In the genomic region with DNA sequence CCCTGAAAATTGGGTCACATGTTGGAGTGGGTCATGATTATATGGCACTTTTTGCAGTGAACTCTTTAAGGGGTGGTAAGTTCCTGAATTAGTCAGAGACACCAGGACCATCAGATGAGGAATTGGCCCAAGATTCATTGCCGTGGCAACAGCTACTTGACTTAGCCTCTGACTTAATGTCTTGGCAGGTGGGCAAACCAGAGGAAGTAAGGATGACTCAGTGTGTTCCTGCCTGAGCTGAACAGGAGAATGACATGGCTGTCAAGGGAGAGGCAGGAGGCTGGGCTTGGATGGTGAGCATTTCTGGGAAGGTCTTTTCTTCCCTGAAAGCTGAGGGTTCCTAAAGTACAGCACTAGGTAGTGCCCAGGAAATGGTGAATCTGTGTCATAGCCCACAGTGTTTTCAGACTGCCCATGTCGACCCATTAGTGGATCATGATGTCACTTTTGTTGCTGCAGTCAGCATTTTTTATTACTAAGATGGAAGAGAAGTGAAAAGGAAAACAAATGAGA, we compare ENCODE assay signal across 8 cellular contexts.
DNase-seq lines count a peak whose midpoint lies in the region; ATAC-seq, FAIRE-seq and TF ChIP-seq lines count a peak whose summit lies in the region.

No MANE protein-coding gene starts in this region.

- CTCF ChIA-PET in HEK293 (lab: Yijun Ruan, JAX): no interaction called here
- CTCF ChIA-PET in activated CD8-positive, alpha-beta memory T cell treated with anti-CD3 and anti-CD28 coated beads, Interleukin-2, amount 10 ng/mL, durations not matched to agents 7 days and 5 days (lab: Charles Lee): interaction anchor here (0.5 kb wide), 1 partner anchor 223 kb away, joined by 4 read pairs; no protein-coding TSS in a partner anchor

- TF ChIP-seq CTCF in AG10803 (conservative IDR thresholded peaks at IDR 0.05; ENCODE audit: low read length) (no peak), HEK293 (tag by site-specific recombination; IDR thresholded peaks at IDR 0.05) (no peak), left ventricle myocardium inferior (IDR thresholded peaks at IDR 0.05; ENCODE audit: borderline replicate concordance) (no peak)

- POLR2A ChIA-PET in HEK293 (lab: Yijun Ruan, JAX): no interaction called here

- H3K27me3 Mint-ChIP-seq in activated CD8-positive, alpha-beta memory T cell treated with anti-CD3 and anti-CD28 coated beads, Interleukin-2, amount 10 ng/mL, durations not matched to agents 7 days and 5 days: no peaks in the 10 kb centered on the region
- no peaks in the 10 kb centered on the region for H3K27me3 Mint-ChIP-seq in stimulated activated naive CD8-positive, alpha-beta T cell treated with anti-CD3 and anti-CD28 coated beads, Interleukin-15, Interleukin-2, amounts not matched to agents 100 ng/mL and 50 ng/mL, for 24 hours

- no peaks in the 10 kb centered on the region for H3K9me3 Mint-ChIP-seq in activated CD8-positive, alpha-beta memory T cell treated with anti-CD3 and anti-CD28 coated beads, Interleukin-2, amount 10 ng/mL, durations not matched to agents 7 days and 5 days (ENCODE audit: low read depth)
- H3K9me3 Mint-ChIP-seq in stimulated activated naive CD8-positive, alpha-beta T cell treated with anti-CD3 and anti-CD28 coated beads, Interleukin-15, Interleukin-2, amounts not matched to agents 100 ng/mL and 50 ng/mL, for 24 hours: peaks cover 3% of the 10 kb centered on the region

- H3K36me3 ChIP-seq in HEK293 (ENCODE audit: control insufficient read depth in 2 of 2, insufficient read depth in 1 of 2, low read length in 2 of 2): no peaks in the 10 kb centered on the region
- H3K36me3 ChIP-seq in left ventricle myocardium inferior: no peaks in the 10 kb centered on the region

- H3K4me1 ChIP-seq in HEK293 (ENCODE audit: control insufficient read depth, insufficient read depth, low read length): no peaks in the 10 kb centered on the region
- H3K4me1 ChIP-seq in left ventricle myocardium inferior: peaks cover 21% of the 10 kb centered on the region

- peak; percentile 91 for DNase-seq in AG10803 (ENCODE audit: low read depth)
- DNase-seq in activated CD8-positive, alpha-beta memory T cell treated with anti-CD3 and anti-CD28 coated beads, Interleukin-2, amount 10 ng/mL, durations not matched to agents 7 days and 5 days: peak; percentile 66
- DNase-seq in left ventricle myocardium inferior: peak; percentile 43
- DNase-seq in GM12891 (ENCODE audit: insufficient read length, low spot score): no peak
- no peak for DNase-seq in NCI-H1436 treated with DMSO at 0.1 percent for 48 hours (lab: John Stamatoyannopoulos, UW)

- H3K36me3 Mint-ChIP-seq in activated CD8-positive, alpha-beta memory T cell treated with anti-CD3 and anti-CD28 coated beads, Interleukin-2, amount 10 ng/mL, durations not matched to agents 7 days and 5 days: peaks cover 2% of the 10 kb centered on the region
- H3K36me3 Mint-ChIP-seq in stimulated activated naive CD8-positive, alpha-beta T cell treated with anti-CD3 and anti-CD28 coated beads, Interleukin-15, Interleukin-2, amounts not matched to agents 100 ng/mL and 50 ng/mL, for 24 hours (ENCODE audit: low read depth): peaks cover 12% of the 10 kb centered on the region

- H3K9me3 ChIP-seq in HEK293 (ENCODE audit: control insufficient read depth, insufficient read depth, low read depth, low read length) (no peaks in the 10 kb centered on the region), left ventricle myocardium inferior (replicated peaks) (no peaks in the 10 kb centered on the region)

- H3K27ac ChIP-seq in HEK293 (ENCODE audit: extremely low read depth, low read depth, low read length) (no peak overlapping the region), left ventricle myocardium inferior (replicated peaks) (peak overlapping the region; percentile 65)

- peak overlapping the region; percentile 12 for H3K27ac Mint-ChIP-seq in activated CD8-positive, alpha-beta memory T cell treated with anti-CD3 and anti-CD28 coated beads, Interleukin-2, amount 10 ng/mL, durations not matched to agents 7 days and 5 days
- H3K27ac Mint-ChIP-seq in stimulated activated naive CD8-positive, alpha-beta T cell treated with anti-CD3 and anti-CD28 coated beads, Interleukin-15, Interleukin-2, amounts not matched to agents 100 ng/mL and 50 ng/mL, for 24 hours: peak overlapping the region; percentile 73

- H3K4me3 ChIP-seq in AG10803 (ENCODE audit: low read length): no peak overlapping the region
- no peak overlapping the region for H3K4me3 ChIP-seq in HEK293 (ENCODE audit: low read depth, low read length)
- H3K4me3 ChIP-seq in left ventricle myocardium inferior: no peak overlapping the region

- ATAC-seq in activated CD8-positive, alpha-beta memory T cell treated with anti-CD3 and anti-CD28 coated beads, Interleukin-2, amount 10 ng/mL, durations not matched to agents 7 days and 5 days: peak; percentile 89
- no peak for ATAC-seq in GM18870 (IDR thresholded peaks at IDR 0.05; ENCODE audit: unreplicated experiment)

- H3K27me3 ChIP-seq in left ventricle myocardium inferior (ENCODE audit: low read depth): no peaks in the 10 kb centered on the region

- intact Hi-C loops in left ventricle myocardium inferior (cut with micrococcal nuclease): no loop called here

- H3K4me1 Mint-ChIP-seq in activated CD8-positive, alpha-beta memory T cell treated with anti-CD3 and anti-CD28 coated beads, Interleukin-2, amount 10 ng/mL, durations not matched to agents 7 days and 5 days: peaks cover 13% of the 10 kb centered on the region
- peaks cover 13% of the 10 kb centered on the region for H3K4me1 Mint-ChIP-seq in stimulated activated naive CD8-positive, alpha-beta T cell treated with anti-CD3 and anti-CD28 coated beads, Interleukin-15, Interleukin-2, amounts not matched to agents 100 ng/mL and 50 ng/mL, for 24 hours (ENCODE audit: low read depth)

- no peak for TF ChIP-seq POLR2A in GM12891 (IDR thresholded peaks at IDR 0.05; ENCODE audit: low read depth, low read length)

- FAIRE-seq in GM12891 (lab: Jason Lieb, UNC): no peak

- H3K4me3 Mint-ChIP-seq in activated CD8-positive, alpha-beta memory T cell treated with anti-CD3 and anti-CD28 coated beads, Interleukin-2, amount 10 ng/mL, durations not matched to agents 7 days and 5 days: no peak overlapping the region
- H3K4me3 Mint-ChIP-seq in stimulated activated naive CD8-positive, alpha-beta T cell treated with anti-CD3 and anti-CD28 coated beads, Interleukin-15, Interleukin-2, amounts not matched to agents 100 ng/mL and 50 ng/mL, for 24 hours: peak overlapping the region; percentile 40

TF ChIP-seq in HEK293, 187 proteins besides CTCF, POLR2A, EP300 and RAD21 (continues in another document):
- peak; percentile 54 for TF ChIP-seq ZNF335 (tag by site-specific recombination; conservative IDR thresholded peaks at IDR 0.05)
- peak; percentile 26; the same call in 1 of the 2 replicates for TF ChIP-seq ZBTB48 (tag by site-specific recombination; IDR thresholded peaks at IDR 0.05)
- TF ChIP-seq, protein P1, sequence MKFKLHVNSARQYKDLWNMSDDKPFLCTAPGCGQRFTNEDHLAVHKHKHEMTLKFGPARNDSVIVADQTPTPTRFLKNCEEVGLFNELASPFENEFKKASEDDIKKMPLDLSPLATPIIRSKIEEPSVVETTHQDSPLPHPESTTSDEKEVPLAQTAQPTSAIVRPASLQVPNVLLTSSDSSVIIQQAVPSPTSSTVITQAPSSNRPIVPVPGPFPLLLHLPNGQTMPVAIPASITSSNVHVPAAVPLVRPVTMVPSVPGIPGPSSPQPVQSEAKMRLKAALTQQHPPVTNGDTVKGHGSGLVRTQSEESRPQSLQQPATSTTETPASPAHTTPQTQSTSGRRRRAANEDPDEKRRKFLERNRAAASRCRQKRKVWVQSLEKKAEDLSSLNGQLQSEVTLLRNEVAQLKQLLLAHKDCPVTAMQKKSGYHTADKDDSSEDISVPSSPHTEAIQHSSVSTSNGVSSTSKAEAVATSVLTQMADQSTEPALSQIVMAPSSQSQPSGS (tag by site-specific recombination; IDR thresholded peaks at IDR 0.05; ENCODE audit: low read depth): peak; percentile 76
- TF ChIP-seq ZXDB (tag by site-specific recombination; IDR thresholded peaks at IDR 0.05): no peak
- TF ChIP-seq ZNF416 (tag by site-specific recombination; IDR thresholded peaks at IDR 0.05): no peak
- peak; percentile 77 for TF ChIP-seq GLIS1 (tag by site-specific recombination; IDR thresholded peaks at IDR 0.05)
- TF ChIP-seq ZNF629 (tag by site-specific recombination; IDR thresholded peaks at IDR 0.05): peak; percentile 78
- peak; percentile 93 for TF ChIP-seq PRDM1 (tag by site-specific recombination; IDR thresholded peaks at IDR 0.05)
- TF ChIP-seq ZNF600 (tag by site-specific recombination; IDR thresholded peaks at IDR 0.05): peak; percentile 73; the same call in 1 of the 2 replicates

TF ChIP-seq in GM12891, 5 proteins besides CTCF, POLR2A, EP300 and RAD21:
- TF ChIP-seq PAX5 (IDR thresholded peaks at IDR 0.05; ENCODE audit: insufficient read depth, low read length, severe bottlenecking) (no peak), POU2F2 (IDR thresholded peaks at IDR 0.05; ENCODE audit: low read depth, low read length) (no peak), SPI1 (IDR thresholded peaks at IDR 0.05; ENCODE audit: low read depth, low read length) (no peak), TAF1 (IDR thresholded peaks at IDR 0.05; ENCODE audit: low read depth, low read length) (no peak), POLR2AphosphoS5 (IDR thresholded peaks at IDR 0.05; ENCODE audit: low read depth, low read length) (no peak)
TF ChIP-seq in GM12891: peak in this region for 0.

Comparison
In these comparisons a context has a peak if more than half of its experiments do, and no peak if none do; other contexts are left out.
1. DNase-seq: peak in AG10803 (single experiment), activated CD8-positive, alpha-beta memory T cell treated with anti-CD3 and anti-CD28 coated beads, Interleukin-2, amount 10 ng/mL, durations not matched to agents 7 days and 5 days (single experiment) and left ventricle myocardium inferior (single experiment); none in GM12891 (single experiment) and NCI-H1436 treated with DMSO at 0.1 percent for 48 hours (single experiment).